In the genomic region with DNA sequence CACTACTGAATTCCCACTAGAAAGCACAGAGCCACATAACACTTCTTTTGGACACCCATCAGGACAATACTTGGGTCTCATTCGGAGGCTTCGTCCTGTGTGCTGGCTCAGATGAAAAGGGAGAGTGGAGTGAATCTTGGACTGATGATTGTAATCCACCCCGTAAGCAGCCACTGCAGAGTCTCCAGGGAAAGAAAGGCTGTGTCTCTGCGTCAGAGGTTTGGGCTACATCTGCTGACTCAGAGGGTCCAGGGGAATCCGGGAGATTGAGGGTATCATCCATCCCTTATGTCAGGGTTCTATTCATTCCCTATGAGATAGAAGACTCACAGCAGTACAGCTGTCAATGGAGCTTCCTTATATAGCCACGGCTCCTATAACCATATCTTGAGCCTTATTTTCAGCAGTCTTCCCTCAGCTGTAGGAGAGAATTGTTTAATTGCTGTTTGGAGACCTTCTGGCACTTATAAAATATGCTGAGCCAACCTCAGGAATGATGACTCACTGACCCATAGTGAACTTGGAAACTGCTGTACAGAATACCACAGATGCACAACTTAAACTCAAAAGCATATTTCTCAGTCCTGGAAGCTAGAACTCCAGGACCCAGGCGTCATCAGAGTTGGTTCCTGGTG, we compare ENCODE assay signal across 21 cellular contexts.
DNase-seq lines count a peak whose midpoint lies in the region; ATAC-seq and TF ChIP-seq lines count a peak whose summit lies in the region.
"Had no signal": no experiment of that assay in that cellular context is flagged by ENCODE, and none has a peak within 500 bp of the region (broad histone marks: within the 10 kb centered on the region; RNA-seq: fewer than 3 reads in every experiment).

No MANE protein-coding gene starts in this region.

- no peaks in the 10 kb centered on the region for H3K27me3 Mint-ChIP-seq in CD8-positive, alpha-beta memory T cell

- no peaks in the 10 kb centered on the region for H3K36me3 Mint-ChIP-seq in CD8-positive, alpha-beta memory T cell
- H3K36me3 Mint-ChIP-seq: brain had no signal

- H3K9me3 Mint-ChIP-seq in CD8-positive, alpha-beta memory T cell, result peaks cover 0 to 3% (median 0%) of the 10 kb centered on the region in 5 donors

- no peak overlapping the region for H3K4me3 Mint-ChIP-seq in CD8-positive, alpha-beta memory T cell
- H3K4me3 Mint-ChIP-seq: brain had no signal

- POLR2A ChIA-PET in CD8-positive, alpha-beta memory T cell (lab: Charles Lee), result no interaction called here

- DNase-seq in H4 (ENCODE audit: low spot score) (peak; percentile 81), T1000 (lab: John Stamatoyannopoulos, UW) (peak; percentile 35), fibroblast of villous mesenchyme (ENCODE audit: low read depth) (peak; percentile 26), skeletal muscle cell (ENCODE audit: low read depth) (peak; percentile 31), NCI-H146 treated with DMSO at 0.1 percent for 48 hours (lab: John Stamatoyannopoulos, UW; ENCODE audit: unreplicated experiment) (no peak), EL (no peak)
- DNase-seq in CD8-positive, alpha-beta memory T cell, result no peak
- DNase-seq: activated CD8-positive, alpha-beta memory T cell treated with anti-CD3 and anti-CD28 coated beads for 24 hours; DMS79 treated with DMSO at 0.1 percent for 48 hours; KG1; mesendoderm; NCI-H146; NCI-H510A; nucleus accumbens; spleen; stimulated activated naive CD8-positive, alpha-beta T cell treated with anti-CD3 and anti-CD28 coated beads, Interleukin-15, Interleukin-2, amounts not matched to agents 100 U/mL and 50 U/mL, for 24 hours had no signal

- H3K27me3 ChIP-seq in CD8-positive, alpha-beta memory T cell (ENCODE audit: insufficient read depth, low read length, poor library complexity, severe bottlenecking), result no peaks in the 10 kb centered on the region
- H3K27me3 ChIP-seq: spleen had no signal

- H3K4me3 ChIP-seq in fibroblast of villous mesenchyme (ENCODE audit: low read depth, low read length) (no peak overlapping the region), skeletal muscle cell (ENCODE audit: low read depth, low read length) (no peak overlapping the region)
- no peak overlapping the region for H3K4me3 ChIP-seq in CD8-positive, alpha-beta memory T cell (ENCODE audit: low read length)
- H3K4me3 ChIP-seq: GM12878, spleen had no signal

- H3K27ac Mint-ChIP-seq in CD8-positive, alpha-beta memory T cell, result no peak overlapping the region
- H3K27ac Mint-ChIP-seq: brain had no signal

- no peak for ATAC-seq in HG03196 (IDR thresholded peaks at IDR 0.05; ENCODE audit: unreplicated experiment)
- ATAC-seq: GM12878; SK-N-SH treated with all-trans-retinoic acid at 6 μM for 48 hours; stimulated activated naive CD8-positive, alpha-beta T cell treated with anti-CD3 and anti-CD28 coated beads, Interleukin-15, Interleukin-2, amounts not matched to agents 100 U/mL and 50 U/mL, for 24 hours had no signal

- H3K4me1 ChIP-seq in CD8-positive, alpha-beta memory T cell (ENCODE audit: insufficient read depth, low read length), result no peaks in the 10 kb centered on the region
- H3K4me1 ChIP-seq: spleen had no signal

- H3K27ac ChIP-seq in CD8-positive, alpha-beta memory T cell (ENCODE audit: low read depth, low read length), result no peak overlapping the region
- H3K27ac ChIP-seq: C4-2B, spleen had no signal

- H3K4me1 Mint-ChIP-seq in CD8-positive, alpha-beta memory T cell, result no peaks in the 10 kb centered on the region

- H3K36me3 ChIP-seq in CD8-positive, alpha-beta memory T cell (ENCODE audit: insufficient read depth, low read length), result no peaks in the 10 kb centered on the region
- H3K36me3 ChIP-seq: spleen had no signal

- CTCF ChIA-PET in CD8-positive, alpha-beta memory T cell (lab: Charles Lee), result no interaction called here

- no peaks in the 10 kb centered on the region for H3K9me3 ChIP-seq in CD8-positive, alpha-beta memory T cell (ENCODE audit: low read length)
- H3K9me3 ChIP-seq: spleen had no signal

- no peak for TF ChIP-seq CTCF in fibroblast of villous mesenchyme (IDR thresholded peaks at IDR 0.05; ENCODE audit: insufficient read depth, low read depth, low read length)

Comparison
In these comparisons a context has a peak if more than half of its experiments do, and no peak if none do; other contexts are left out.
1. DNase-seq: peak in H4 (single experiment), T1000 (single experiment), fibroblast of villous mesenchyme (single experiment) and skeletal muscle cell (single experiment); none in CD8-positive, alpha-beta memory T cell (0 of 5), NCI-H146 treated with DMSO at 0.1 percent for 48 hours (single experiment) and EL (single experiment).